In genomic region chr2:233449071-233449901, GRCh38 we compare ENCODE assay signal across 9 cellular contexts.
A peak's percentile ranks its signal among the peaks of the same experiment; 100 is the strongest.
DNase-seq lines count a peak whose midpoint lies in the region; ATAC-seq and TF ChIP-seq lines count a peak whose summit lies in the region.
"Had no signal": no experiment of that assay in that cellular context is flagged by ENCODE, and none has a peak within 500 bp of the region (broad histone marks: within the 10 kb centered on the region; RNA-seq: fewer than 3 reads in every experiment).

No MANE protein-coding gene starts in this region.

- H3K4me3 ChIP-seq in BE2C (ENCODE audit: low read depth, low read length) (no peak overlapping the region), mucosa of descending colon (no peak overlapping the region)

- H3K36me3 ChIP-seq in BE2C (peaks cover 33% of the 10 kb centered on the region), mucosa of descending colon (ENCODE audit: low read depth) (no peaks in the 10 kb centered on the region)

- intact Hi-C loops in mucosa of descending colon (cut with DNase I, micrococcal nuclease): loop anchor here (5.0 to 10.0 kb wide), 2 partner anchors 94 to 102 kb away; partner anchors contain the start of gene DGKD (in 1 of the 2)

- ATAC-seq in esophagus mucosa (peak; percentile 57), mucosa of descending colon (peak; percentile 50), GM18867 (IDR thresholded peaks at IDR 0.05; ENCODE audit: unreplicated experiment) (no peak), HG03457 (IDR thresholded peaks at IDR 0.05; ENCODE audit: unreplicated experiment) (no peak)

- H3K4me1 ChIP-seq in BE2C: peaks cover 3% of the 10 kb centered on the region; the same call in 1 of the 2 replicates
- no peaks in the 10 kb centered on the region for H3K4me1 ChIP-seq in mucosa of descending colon (ENCODE audit: low read depth)

- H3K9me3 ChIP-seq in BE2C (no peaks in the 10 kb centered on the region), mucosa of descending colon (no peaks in the 10 kb centered on the region)
- H3K9me3 ChIP-seq: neutrophil had no signal

- peak; percentile 85 for TF ChIP-seq CTCF in BE2C (IDR thresholded peaks at IDR 0.05; ENCODE audit: low read depth, low read length)
- no peak for TF ChIP-seq CTCF in mucosa of descending colon (IDR thresholded peaks at IDR 0.05)

- H3K27me3 ChIP-seq in BE2C: no peaks in the 10 kb centered on the region
- H3K27me3 ChIP-seq: neutrophil had no signal

- DNase-seq in BE2C (peak; percentile 77), NCI-H2196 treated with DMSO at 0.1 percent for 48 hours (lab: John Stamatoyannopoulos, UW; ENCODE audit: unreplicated experiment) (peak; percentile 46), mucosa of descending colon (peak in 2 of 3 donors; percentile 48 to 51), RKO (ENCODE audit: low spot score) (no peak), NOMO-1 treated with dmso at 0.1 percent for 144 hours (lab: John Stamatoyannopoulos, UW; ENCODE audit: unreplicated experiment) (no peak)

Comparison
In these comparisons a context has a peak if more than half of its experiments do, and no peak if none do; other contexts are left out.
1. DNase-seq: peak in BE2C (single experiment), NCI-H2196 treated with DMSO at 0.1 percent for 48 hours (single experiment) and mucosa of descending colon (2 of 3); none in RKO (single experiment) and NOMO-1 treated with dmso at 0.1 percent for 144 hours (single experiment).
2. ATAC-seq: peak in esophagus mucosa (single experiment) and mucosa of descending colon (single experiment); none in GM18867 (single experiment) and HG03457 (single experiment).